16 cellular contexts compared by ENCODE assay signal in the genomic region with DNA sequence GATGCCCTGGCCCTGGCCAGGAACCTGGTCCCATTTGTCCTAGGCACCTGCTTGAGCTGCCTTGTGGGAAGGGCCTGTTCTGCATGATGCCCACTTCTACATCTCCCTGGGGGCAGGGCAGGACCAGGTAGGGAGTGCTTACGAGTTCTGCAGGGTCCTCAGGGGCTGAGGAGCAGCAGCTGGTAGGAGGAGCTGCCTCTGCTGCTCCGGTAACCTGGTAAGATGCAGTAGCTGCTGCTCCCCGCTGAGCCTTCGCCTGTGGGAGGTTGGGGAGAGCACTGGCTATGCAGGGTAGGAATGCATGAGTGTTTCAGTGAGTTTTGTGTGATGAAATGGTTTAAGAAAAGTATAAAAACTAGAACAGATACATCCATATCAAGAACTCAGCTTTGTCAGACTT. TPM values are rescaled to one million over a fixed set of nuclear protein-coding genes. Genes with fewer than 3 reads are reported as not detected.
DNase-seq lines count a peak whose midpoint lies in the region; ATAC-seq and TF ChIP-seq lines count a peak whose summit lies in the region.
"Had no signal": no experiment of that assay in that cellular context is flagged by ENCODE, and none has a peak within 500 bp of the region (broad histone marks: within the 10 kb centered on the region; RNA-seq: fewer than 3 reads in every experiment).

No MANE protein-coding gene starts in this region.

- H3K9me3 ChIP-seq in iPS-20b (ENCODE audit: insufficient read depth, low read depth, low read length): no peaks in the 10 kb centered on the region
- no peaks in the 10 kb centered on the region for H3K9me3 ChIP-seq in thyroid gland
- H3K9me3 ChIP-seq: heart left ventricle, SJSA1 had no signal

- peaks cover 72% of the 10 kb centered on the region for H3K4me1 Mint-ChIP-seq in activated T-cell treated with anti-CD3 and anti-CD28 coated beads, Interleukin-2, amount 50 U/mL, for 24 hours (ENCODE audit: low read depth)
- peaks cover 74 to 87% (median 77%) of the 10 kb centered on the region in 3 donors for H3K4me1 Mint-ChIP-seq in T-cell

- H3K4me3 ChIP-seq in iPS-20b (ENCODE audit: low read length): no peak overlapping the region
- no peak overlapping the region for H3K4me3 ChIP-seq in thyroid gland (replicated peaks in 1 of 3)
- H3K4me3 ChIP-seq: GM23248, heart left ventricle, SJSA1 had no signal

- H3K27me3 Mint-ChIP-seq in activated T-cell treated with anti-CD3 and anti-CD28 coated beads, Interleukin-2, amount 50 U/mL, for 24 hours: no peaks in the 10 kb centered on the region
- H3K27me3 Mint-ChIP-seq in T-cell: no peaks in the 10 kb centered on the region

- DNase-seq in activated T-cell treated with anti-CD3 and anti-CD28 coated beads, Interleukin-2, amount 50 U/mL, for 24 hours: no peak
- DNase-seq in activated T-cell treated with anti-CD3 and anti-CD28 coated beads for 4 hours: no peak
- no peak for DNase-seq in T-cell
- peak; percentile 33 to 38 for DNase-seq in thyroid gland
- no peak for DNase-seq in NCI-H187 treated with DMSO at 0.1 percent for 48 hours (lab: John Stamatoyannopoulos, UW)
- DNase-seq in NAMALWA (ENCODE audit: low spot score): no peak
- DNase-seq in HCEC 1CT: no peak
- DNase-seq: activated T-cell treated with anti-CD3 and anti-CD28 coated beads, Interleukin-2, amount 50 U/mL, for 4 hours; brain microvascular endothelial cell; DND-41; GM23248; heart left ventricle; WERI-Rb-1 had no signal

- no peaks in the 10 kb centered on the region for H3K9me3 Mint-ChIP-seq in activated T-cell treated with anti-CD3 and anti-CD28 coated beads, Interleukin-2, amount 50 U/mL, for 24 hours
- H3K9me3 Mint-ChIP-seq in T-cell: no peaks in the 10 kb centered on the region
- H3K9me3 Mint-ChIP-seq: activated T-cell treated with anti-CD3 and anti-CD28 coated beads, Interleukin-2, amount 50 U/mL, for 4 hours had no signal

- peak overlapping the region; percentile 48 for H3K27ac Mint-ChIP-seq in activated T-cell treated with anti-CD3 and anti-CD28 coated beads, Interleukin-2, amount 50 U/mL, for 24 hours
- H3K27ac Mint-ChIP-seq in T-cell: peak overlapping the region; percentile 83 to 88

- peaks cover 65% of the 10 kb centered on the region for H3K36me3 Mint-ChIP-seq in activated T-cell treated with anti-CD3 and anti-CD28 coated beads, Interleukin-2, amount 50 U/mL, for 24 hours (ENCODE audit: low read depth)
- H3K36me3 Mint-ChIP-seq in T-cell: peaks cover 23% of the 10 kb centered on the region

- TF ChIP-seq POLR2A in thyroid gland (IDR thresholded peaks at IDR 0.05): no peak

- ATAC-seq in T-cell (replicated peaks in 1 of 4): no peak
- ATAC-seq: heart left ventricle had no signal

- H3K36me3 ChIP-seq in iPS-20b (ENCODE audit: insufficient read depth, low read depth, low read length) (peaks cover 90% of the 10 kb centered on the region), thyroid gland (peaks cover 8 to 19% of the 10 kb centered on the region in 2 donors)

- H3K4me3 Mint-ChIP-seq in activated T-cell treated with anti-CD3 and anti-CD28 coated beads, Interleukin-2, amount 50 U/mL, for 24 hours: no peak overlapping the region
- peak overlapping the region in 1 of 3 donors; percentile 33 for H3K4me3 Mint-ChIP-seq in T-cell
- H3K4me3 Mint-ChIP-seq: activated T-cell treated with anti-CD3 and anti-CD28 coated beads, Interleukin-2, amount 50 U/mL, for 4 hours had no signal

- POLR2A ChIA-PET in T-cell (lab: Charles Lee): interaction anchor here in 1 of 2 donors (0.5 kb wide), 1 partner anchor 127 kb away, joined by 3 read pairs; no protein-coding TSS in a partner anchor

- CTCF ChIA-PET in T-cell (lab: Charles Lee): interaction anchor here in 1 of 2 donors (0.7 kb wide), 1 partner anchor 24 kb away, joined by 3 read pairs; no protein-coding TSS in a partner anchor

- 0 out of 2 replicates have a peak overlapping the region, but pooled peaks have one; percentile 27 for H3K9ac ChIP-seq in iPS-20b (ENCODE audit: low read depth, low read length)
- H3K9ac ChIP-seq: GM23248, parathyroid adenoma had no signal

- H3K27me3 ChIP-seq in iPS-20b (ENCODE audit: insufficient read depth, low read length) (no peaks in the 10 kb centered on the region), thyroid gland (no peaks in the 10 kb centered on the region)
- H3K27me3 ChIP-seq: brain microvascular endothelial cell, heart left ventricle, SJSA1 had no signal

- no peak for TF ChIP-seq CTCF in thyroid gland (IDR thresholded peaks at IDR 0.05)

- H3K4me1 ChIP-seq in iPS-20b (ENCODE audit: insufficient read depth, low read length): peaks cover 13% of the 10 kb centered on the region; the same call in 1 of the 2 replicates
- H3K4me1 ChIP-seq in thyroid gland: peaks cover 20 to 49% of the 10 kb centered on the region in 2 donors
- H3K4me1 ChIP-seq: parathyroid adenoma had no signal

- WGBS in thyroid gland, 2 donors: 67 to 70% methylated on average over 4 of the region's 4 CpGs

- H3K27ac ChIP-seq in iPS-20b (ENCODE audit: low read length) (peak overlapping the region; percentile 49), thyroid gland (no peak overlapping the region)
- H3K27ac ChIP-seq: brain microvascular endothelial cell, GM23248, parathyroid adenoma, SJSA1, WERI-Rb-1 had no signal

- intact Hi-C loops in thyroid gland (cut with DNase I): no loop called here

RNA-seq across cellular contexts. Expression of a gene that starts 13.6 kb away (rescaled TPM):
- total RNA-seq in T-cell: 10 to 100 TPM; 30.7 to 34.3 (median 33.9) TPM
- 10 to 100 TPM; 56.3 to 65.6 (median 61.5) TPM for total RNA-seq in thyroid gland

RNA-seq across cellular contexts. Expression of a gene that starts 13.8 kb away (rescaled TPM):
- total RNA-seq in T-cell (10 to 100 TPM in 4 of 5 donors, 1 to 10 TPM in 1; 9.7 to 15.6 (median 11.7) TPM), thyroid gland (10 to 100 TPM in 3 of 4 donors, 1 to 10 TPM in 1; 5.8 to 12.6 (median 12.3) TPM)

RNA-seq across cellular contexts. Expression of a gene that starts 25.2 kb away (rescaled TPM):
- 1 to 10 TPM in 3 of 5 donors, under 1 TPM in 2; 0.53 to 5.5 (median 3.3) TPM for total RNA-seq in T-cell
- total RNA-seq in thyroid gland: 10 to 100 TPM; 10.1 to 65.3 (median 39.4) TPM
- total RNA-seq: SJSA1 had no signal

RNA-seq across cellular contexts. Expression of a gene that starts 51.8 kb away (rescaled TPM):
- total RNA-seq in T-cell (10 to 100 TPM in 2 of 5 donors, 1 to 10 TPM in 3; 5.4 to 11.6 (median 10.0) TPM), thyroid gland (10 to 100 TPM; 21.1 to 25.2 (median 22.2) TPM)

RNA-seq across cellular contexts. Expression of a gene that starts 51.9 kb away (rescaled TPM):
- total RNA-seq in T-cell (10 to 100 TPM; 51.0 to 78.4 (median 71.3) TPM), thyroid gland (10 to 100 TPM; 27.1 to 78.2 (median 35.8) TPM)

Comparison
In these comparisons a context has a peak if more than half of its experiments do, and no peak if none do; other contexts are left out.
1. DNase-seq: peak in thyroid gland (2 of 2); none in activated T-cell treated with anti-CD3 and anti-CD28 coated beads, Interleukin-2, amount 50 U/mL, for 24 hours (single experiment), activated T-cell treated with anti-CD3 and anti-CD28 coated beads for 4 hours (single experiment), T-cell (0 of 34), NCI-H187 treated with DMSO at 0.1 percent for 48 hours (single experiment), NAMALWA (single experiment) and HCEC 1CT (single experiment).